In genomic region chr9:128065907-128066712, GRCh38 we compare ENCODE assay signal across 10 cellular contexts. TPM values are rescaled to one million over a fixed set of nuclear protein-coding genes. Genes with fewer than 3 reads are reported as not detected.
A peak's percentile ranks its signal among the peaks of the same experiment; 100 is the strongest.
DNase-seq lines count a peak whose midpoint lies in the region; ATAC-seq and TF ChIP-seq lines count a peak whose summit lies in the region.
"Had no signal": no experiment of that assay in that cellular context is flagged by ENCODE, and none has a peak within 500 bp of the region (broad histone marks: within the 10 kb centered on the region; RNA-seq: fewer than 3 reads in every experiment).

No MANE protein-coding gene starts in this region.

- H3K36me3 ChIP-seq in iPS-18a (ENCODE audit: control insufficient read depth, low read depth, low read length) (no peaks in the 10 kb centered on the region), stomach (peaks cover 8 to 27% (median 25%) of the 10 kb centered on the region in 4 donors)

- no peaks in the 10 kb centered on the region for H3K9me3 ChIP-seq in iPS-18a (ENCODE audit: control insufficient read depth, low read depth, low read length)
- H3K9me3 ChIP-seq in stomach: no peaks in the 10 kb centered on the region

- no peak overlapping the region for H3K9ac ChIP-seq in iPS-18a (ENCODE audit: low read length)

- TF ChIP-seq EP300 in stomach (IDR thresholded peaks at IDR 0.05): no peak

- peaks cover 15% of the 10 kb centered on the region for H3K36me3 Mint-ChIP-seq in activated T-helper 1 cell treated with anti-CD3 and anti-CD28 coated beads, Interleukin-12 subunit alpha, Interleukin-12 subunit beta, Interleukin-2, Interleukin-4 antibody, amounts not matched to agents 30 ng/mL and 10 ng/mL and 1 ng/mL, durations not matched to agents 14 hours and 24 hours and 36 hours (ENCODE audit: low read depth)

- no peak overlapping the region for H3K4me3 Mint-ChIP-seq in activated T-helper 1 cell treated with anti-CD3 and anti-CD28 coated beads, Interleukin-12 subunit alpha, Interleukin-12 subunit beta, Interleukin-2, Interleukin-4 antibody, amounts not matched to agents 30 ng/mL and 10 ng/mL and 1 ng/mL, durations not matched to agents 14 hours and 24 hours and 36 hours

- no peak for TF ChIP-seq CTCF in stomach (IDR thresholded peaks at IDR 0.05)

- intact Hi-C loops in activated T-helper 1 cell treated with anti-CD3 and anti-CD28 coated beads, Interleukin-12 subunit alpha, Interleukin-12 subunit beta, Interleukin-2, Interleukin-4 antibody, amounts not matched to agents 30 ng/mL and 10 ng/mL and 1 ng/mL, durations not matched to agents 14 hours and 24 hours and 36 hours (cut with micrococcal nuclease): loop anchor here (5.0 kb wide), 2 partner anchors 126 to 279 kb away; partner anchors contain the start of genes CDK9 and CIZ1
- intact Hi-C loops in stomach (cut with DNase I; ENCODE audit: low total_unique reads): no loop called here

- H3K4me1 ChIP-seq in iPS-18a (ENCODE audit: control insufficient read depth, low read depth, low read length) (peaks cover 8% of the 10 kb centered on the region), stomach (peaks cover 15 to 75% (median 48%) of the 10 kb centered on the region in 4 donors)

- peaks cover 50% of the 10 kb centered on the region for H3K4me1 Mint-ChIP-seq in activated T-helper 1 cell treated with anti-CD3 and anti-CD28 coated beads, Interleukin-12 subunit alpha, Interleukin-12 subunit beta, Interleukin-2, Interleukin-4 antibody, amounts not matched to agents 30 ng/mL and 10 ng/mL and 1 ng/mL, durations not matched to agents 14 hours and 24 hours and 36 hours (ENCODE audit: low read depth)

- TF ChIP-seq POLR2A in stomach (IDR thresholded peaks at IDR 0.05): no peak

- H3K27me3 ChIP-seq in iPS-18a (ENCODE audit: control insufficient read depth, insufficient read depth, low read length) (no peaks in the 10 kb centered on the region), stomach (no peaks in the 10 kb centered on the region)

- no peak overlapping the region for H3K27ac ChIP-seq in iPS-18a (ENCODE audit: low read length)
- peak overlapping the region; percentile 81 to 99 (median 95) for H3K27ac ChIP-seq in stomach

- peak; percentile 49 for DNase-seq in DMS53 (lab: John Stamatoyannopoulos, UW)
- DNase-seq in DMS53 treated with DMSO at 0.1 percent for 48 hours (lab: John Stamatoyannopoulos, UW; ENCODE audit: unreplicated experiment): no peak
- no peak for DNase-seq in activated T-helper 1 cell treated with anti-CD3 and anti-CD28 coated beads, Interleukin-12 subunit alpha, Interleukin-12 subunit beta, Interleukin-2, Interleukin-4 antibody, amounts not matched to agents 30 ng/mL and 10 ng/mL and 1 ng/mL, durations not matched to agents 14 hours and 24 hours and 36 hours (ENCODE audit: low spot score)
- DNase-seq in stomach: no peak
- DNase-seq in NCI-H1694 (lab: John Stamatoyannopoulos, UW): no peak
- DNase-seq: 8988T, erythroblast had no signal

- no peaks in the 10 kb centered on the region for H3K27me3 Mint-ChIP-seq in activated T-helper 1 cell treated with anti-CD3 and anti-CD28 coated beads, Interleukin-12 subunit alpha, Interleukin-12 subunit beta, Interleukin-2, Interleukin-4 antibody, amounts not matched to agents 30 ng/mL and 10 ng/mL and 1 ng/mL, durations not matched to agents 14 hours and 24 hours and 36 hours (ENCODE audit: insufficient read depth)

- ATAC-seq in HG02938 (IDR thresholded peaks at IDR 0.05; ENCODE audit: unreplicated experiment) (no peak), GM19324 (IDR thresholded peaks at IDR 0.05; ENCODE audit: low FRiP score, unreplicated experiment) (no peak)

- no peaks in the 10 kb centered on the region for H3K9me3 Mint-ChIP-seq in activated T-helper 1 cell treated with anti-CD3 and anti-CD28 coated beads, Interleukin-12 subunit alpha, Interleukin-12 subunit beta, Interleukin-2, Interleukin-4 antibody, amounts not matched to agents 30 ng/mL and 10 ng/mL and 1 ng/mL, durations not matched to agents 14 hours and 24 hours and 36 hours

- peak overlapping the region; percentile 3 for H3K4me3 ChIP-seq in iPS-18a (ENCODE audit: low read length)
- H3K4me3 ChIP-seq in stomach: peak overlapping the region; percentile 35 to 89 (median 58)

- peak overlapping the region; percentile 79 for H3K27ac Mint-ChIP-seq in activated T-helper 1 cell treated with anti-CD3 and anti-CD28 coated beads, Interleukin-12 subunit alpha, Interleukin-12 subunit beta, Interleukin-2, Interleukin-4 antibody, amounts not matched to agents 30 ng/mL and 10 ng/mL and 1 ng/mL, durations not matched to agents 14 hours and 24 hours and 36 hours

- 90 to 95% (median 93%) methylated on average over 11 to 18 of the region's 18 CpGs for WGBS in stomach, 5 donors

RNA-seq across cellular contexts. Expression of gene NAIF1, which starts 1.0 kb away (rescaled TPM):
- 11.5 and 12.2 TPM in 2 replicates for total RNA-seq in activated T-helper 1 cell treated with anti-CD3 and anti-CD28 coated beads, Interleukin-12 subunit alpha, Interleukin-12 subunit beta, Interleukin-2, Interleukin-4 antibody, amounts not matched to agents 30 ng/mL and 10 ng/mL and 1 ng/mL, durations not matched to agents 14 hours and 24 hours and 36 hours
- 10 to 100 TPM in 2 of 5 donors, 1 to 10 TPM in 3; 1.8 to 40.3 (median 6.7) TPM for total RNA-seq in stomach
- 10 to 100 TPM in 1 of 3 donors, 1 to 10 TPM in 2; 7.0 to 10.3 (median 8.7) TPM for polyA plus RNA-seq in stomach

RNA-seq across cellular contexts. Expression of gene SLC25A25, which starts 1.9 kb away (rescaled TPM):
- total RNA-seq in activated T-helper 1 cell treated with anti-CD3 and anti-CD28 coated beads, Interleukin-12 subunit alpha, Interleukin-12 subunit beta, Interleukin-2, Interleukin-4 antibody, amounts not matched to agents 30 ng/mL and 10 ng/mL and 1 ng/mL, durations not matched to agents 14 hours and 24 hours and 36 hours: 13.4 and 13.5 TPM in 2 replicates
- 10 to 100 TPM; 12.3 to 37.1 (median 32.6) TPM for total RNA-seq in stomach
- 1 to 10 TPM; 7.9 to 9.2 (median 8.1) TPM for polyA plus RNA-seq in stomach
